Comparison of ENCODE assay signal across 24 cellular contexts in the genomic region with DNA sequence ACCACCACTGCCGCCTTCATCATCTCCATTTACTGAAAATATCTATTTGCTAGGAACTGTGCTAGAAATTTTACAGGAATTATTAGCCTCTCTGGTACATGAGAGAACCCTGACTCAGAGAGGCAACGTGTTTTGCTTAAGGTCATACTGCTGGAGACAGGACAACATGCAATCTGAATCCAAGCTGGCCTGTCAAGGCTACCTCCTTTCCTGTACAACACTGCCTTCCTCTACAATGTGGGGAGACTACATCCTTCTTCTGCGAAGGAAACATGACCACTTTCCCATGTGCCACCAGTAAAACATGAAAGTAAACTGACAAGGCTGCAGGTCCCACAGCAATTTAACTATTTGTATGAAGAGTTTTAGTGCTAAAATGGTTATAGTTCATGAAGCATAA.
DNase-seq lines count a peak whose midpoint lies in the region; ATAC-seq and TF ChIP-seq lines count a peak whose summit lies in the region.
"Had no signal": no experiment of that assay in that cellular context is flagged by ENCODE, and none has a peak within 500 bp of the region (broad histone marks: within the 10 kb centered on the region; RNA-seq: fewer than 3 reads in every experiment).

No MANE protein-coding gene starts in this region.

- H2AFZ ChIP-seq in mammary epithelial cell (ENCODE audit: low read depth, low read length) = no peak overlapping the region

- peak; percentile 52 for ATAC-seq in activated CD8-positive, alpha-beta T cell treated with anti-CD3 and anti-CD28 coated beads for 36 hours
- no peak for ATAC-seq in naive B cell (ENCODE audit: low read depth in 2 of 2)
- ATAC-seq in HG02973 (IDR thresholded peaks at IDR 0.05; ENCODE audit: unreplicated experiment) = no peak

- intact Hi-C loops in breast epithelium (cut with DNase I; ENCODE audit: low total_unique reads) (no loop called here), mammary epithelial cell (cut with micrococcal nuclease) (loop anchor here (5.0 kb wide), 3 partner anchors 93 to 297 kb away; no protein-coding TSS in a partner anchor), Calu3 (cut with micrococcal nuclease; ENCODE audit: unreplicated experiment) (no loop called here)
- intact Hi-C loops in activated CD8-positive, alpha-beta T cell treated with anti-CD3 and anti-CD28 coated beads for 36 hours (cut with micrococcal nuclease) = no loop called here

- H4K20me1 ChIP-seq in mammary epithelial cell (ENCODE audit: insufficient read depth, low read length) = no peaks in the 10 kb centered on the region

- H3K27ac Mint-ChIP-seq in activated CD8-positive, alpha-beta T cell treated with anti-CD3 and anti-CD28 coated beads for 36 hours = peak overlapping the region; percentile 86
- peak overlapping the region; percentile 47 to 90 (median 81) for H3K27ac Mint-ChIP-seq in naive B cell
- H3K27ac Mint-ChIP-seq in Calu3 (ENCODE audit: unreplicated experiment) = no peak overlapping the region
- H3K27ac Mint-ChIP-seq: activated CD4-positive, alpha-beta memory T cell treated with anti-CD3 and anti-CD28 coated beads, Interleukin-2, amount 10 ng/mL, durations not matched to agents 7 days and 5 days; CD14-positive monocyte; immature natural killer cell had no signal

- H3K79me2 ChIP-seq in mammary epithelial cell (ENCODE audit: insufficient read depth, low read length) = no peaks in the 10 kb centered on the region

- POLR2A ChIA-PET in activated CD8-positive, alpha-beta T cell treated with anti-CD3 and anti-CD28 coated beads for 36 hours (lab: Charles Lee) = interaction anchor here (0.9 to 1.9 kb wide), 5 partner anchors 11 to 15 kb away, joined by 3 to 5 read pairs (median 4); no protein-coding TSS in a partner anchor

- peaks cover 25% of the 10 kb centered on the region for H3K36me3 Mint-ChIP-seq in activated CD8-positive, alpha-beta T cell treated with anti-CD3 and anti-CD28 coated beads for 36 hours (ENCODE audit: low read depth)
- H3K36me3 Mint-ChIP-seq in naive B cell (peaks cover 4 to 8% of the 10 kb centered on the region in 2 donors), Calu3 (ENCODE audit: insufficient read depth, unreplicated experiment) (no peaks in the 10 kb centered on the region)
- H3K36me3 Mint-ChIP-seq: CD14-positive monocyte, immature natural killer cell had no signal

- peak overlapping the region; percentile 31 for H3K4me3 Mint-ChIP-seq in activated CD8-positive, alpha-beta T cell treated with anti-CD3 and anti-CD28 coated beads for 36 hours
- peak overlapping the region in 4 of 8 donors; percentile 9 to 61 (median 38) for H3K4me3 Mint-ChIP-seq in naive B cell
- no peak overlapping the region for H3K4me3 Mint-ChIP-seq in Calu3 (ENCODE audit: low read depth, unreplicated experiment)
- H3K4me3 Mint-ChIP-seq: activated CD4-positive, alpha-beta memory T cell treated with anti-CD3 and anti-CD28 coated beads, Interleukin-2, amount 10 ng/mL, durations not matched to agents 7 days and 5 days; brain; CD14-positive monocyte; immature natural killer cell had no signal

- CTCF ChIA-PET in mammary epithelial cell (lab: Charles Lee; ENCODE audit: low non-redundant PET) = interaction anchor here (0.5 kb wide), 1 partner anchor 95 kb away, joined by 3 read pairs; no protein-coding TSS in a partner anchor
- CTCF ChIA-PET in activated CD8-positive, alpha-beta T cell treated with anti-CD3 and anti-CD28 coated beads for 36 hours (lab: Charles Lee) = interaction anchor here (1.0 to 3.9 kb wide), 3 partner anchors 10 to 155 kb away, joined by 3 to 15 read pairs (median 4); no protein-coding TSS in a partner anchor
- CTCF ChIA-PET in Calu3 (lab: Charles Lee) = no interaction called here

- no TSS peak for BruUV-seq in mammary epithelial cell (replicated peaks; lab: Mats Ljungman, UMichigan)
- BruUV-seq in Calu3 (replicated peaks; lab: Mats Ljungman, UMichigan) = no TSS peak

- dilution Hi-C loops in mammary epithelial cell (cut with HindIII; ENCODE audit: low sequenced_read_pairs) = no loop called here

- no peaks in the 10 kb centered on the region for H3K27me3 Mint-ChIP-seq in activated CD8-positive, alpha-beta T cell treated with anti-CD3 and anti-CD28 coated beads for 36 hours
- H3K27me3 Mint-ChIP-seq in naive B cell = no peaks in the 10 kb centered on the region
- no peaks in the 10 kb centered on the region for H3K27me3 Mint-ChIP-seq in Calu3 (ENCODE audit: unreplicated experiment)

- H3K9ac ChIP-seq in mammary epithelial cell (ENCODE audit: insufficient read depth, low read length) = no peak overlapping the region
- H3K9ac ChIP-seq: SK-N-SH had no signal

- H3K9me3 ChIP-seq in breast epithelium = no peaks in the 10 kb centered on the region
- peaks cover 1% of the 10 kb centered on the region for H3K9me3 ChIP-seq in mammary epithelial cell (replicated peaks; ENCODE audit: insufficient read depth, low read length)
- H3K9me3 ChIP-seq in BE2C = no peaks in the 10 kb centered on the region
- H3K9me3 ChIP-seq: HAP-1, MG63, SK-N-SH, testis had no signal

- no peaks in the 10 kb centered on the region for H3K36me3 ChIP-seq in breast epithelium
- no peaks in the 10 kb centered on the region for H3K36me3 ChIP-seq in mammary epithelial cell (ENCODE audit: insufficient read depth, low read length)
- no peaks in the 10 kb centered on the region for H3K36me3 ChIP-seq in BE2C
- H3K36me3 ChIP-seq: HAP-1, MG63, WERI-Rb-1 had no signal

- no peaks in the 10 kb centered on the region for H3K4me1 ChIP-seq in breast epithelium
- H3K4me1 ChIP-seq in mammary epithelial cell (ENCODE audit: insufficient read depth, low read length) = peaks cover 26% of the 10 kb centered on the region
- H3K4me1 ChIP-seq in BE2C = no peaks in the 10 kb centered on the region
- H3K4me1 ChIP-seq: HAP-1, testis had no signal

- in situ Hi-C loops in mammary epithelial cell (cut with MboI; ENCODE audit: low sequenced_read_pairs in 2 of 2) = no loop called here

- H3K9me3 Mint-ChIP-seq in activated CD8-positive, alpha-beta T cell treated with anti-CD3 and anti-CD28 coated beads for 36 hours = no peaks in the 10 kb centered on the region
- peaks cover 0 to under 1% (median 0%) of the 10 kb centered on the region in 7 donors for H3K9me3 Mint-ChIP-seq in naive B cell
- H3K9me3 Mint-ChIP-seq in Calu3 (ENCODE audit: low read depth, unreplicated experiment) = no peaks in the 10 kb centered on the region
- H3K9me3 Mint-ChIP-seq: activated CD4-positive, alpha-beta memory T cell treated with anti-CD3 and anti-CD28 coated beads, Interleukin-2, amount 10 ng/mL, durations not matched to agents 7 days and 5 days; brain; immature natural killer cell had no signal

- TF ChIP-seq CTCF in breast epithelium (IDR thresholded peaks at IDR 0.05) = no peak
- no peak for TF ChIP-seq CTCF in mammary epithelial cell (conservative IDR thresholded peaks at IDR 0.05 in 1 of 2, IDR thresholded peaks at IDR 0.05 in 1 of 2; ENCODE audit: extremely low read depth in 1 of 2, insufficient read depth in 1 of 2, low read depth in 1 of 2, low read length in 2 of 2)
- no peak for TF ChIP-seq CTCF in activated CD8-positive, alpha-beta T cell treated with anti-CD3 and anti-CD28 coated beads for 36 hours (IDR thresholded peaks at IDR 0.05)
- no peak for TF ChIP-seq CTCF in Calu3 (IDR thresholded peaks at IDR 0.05; ENCODE audit: unreplicated experiment)
- no peak for TF ChIP-seq CTCF in BE2C (IDR thresholded peaks at IDR 0.05; ENCODE audit: low read depth, low read length)

- no peak overlapping the region for H3K4me3 ChIP-seq in breast epithelium
- no peak overlapping the region for H3K4me3 ChIP-seq in mammary epithelial cell (replicated peaks in 1 of 3; ENCODE audit: insufficient read depth in 1 of 3, low read depth in 2 of 3, low read length in 3 of 3)
- no peak overlapping the region for H3K4me3 ChIP-seq in BE2C (ENCODE audit: low read depth, low read length)
- H3K4me3 ChIP-seq: HAP-1, MG63, testis had no signal

- 98% methylated on average over 3 of the region's 3 CpGs for WGBS in mammary epithelial cell (ENCODE audit: low coverage, missing lambda C conversion rate)

- H3K27ac ChIP-seq in breast epithelium (peak overlapping the region; percentile 41 to 73), mammary epithelial cell (ENCODE audit: insufficient read depth, low read depth, low read length) (no peak overlapping the region)
- H3K27ac ChIP-seq: testis, WERI-Rb-1 had no signal

- H3K4me1 Mint-ChIP-seq in activated CD8-positive, alpha-beta T cell treated with anti-CD3 and anti-CD28 coated beads for 36 hours (ENCODE audit: low read depth) = peaks cover 81% of the 10 kb centered on the region
- peaks cover 65 to 84% (median 77%) of the 10 kb centered on the region in 3 donors for H3K4me1 Mint-ChIP-seq in naive B cell
- no peaks in the 10 kb centered on the region for H3K4me1 Mint-ChIP-seq in Calu3 (ENCODE audit: low read depth, unreplicated experiment)

- H3K27me3 ChIP-seq in breast epithelium (no peaks in the 10 kb centered on the region), mammary epithelial cell (ENCODE audit: insufficient read depth, low read length) (no peaks in the 10 kb centered on the region), BE2C (no peaks in the 10 kb centered on the region)
- H3K27me3 ChIP-seq: MG63, testis had no signal

- no peak for DNase-seq in breast epithelium (ENCODE audit: low spot score in 2 of 2)
- no peak for DNase-seq in mammary epithelial cell
- DNase-seq in activated CD8-positive, alpha-beta T cell treated with anti-CD3 and anti-CD28 coated beads for 36 hours = no peak
- no peak for DNase-seq in naive B cell
- no peak for DNase-seq in Calu3
- DNase-seq in BE2C = no peak
- DNase-seq: activated CD4-positive, alpha-beta memory T cell treated with anti-CD3 and anti-CD28 coated beads, Interleukin-2, amount 10 ng/mL, durations not matched to agents 7 days and 5 days; effector CD4-positive, alpha-beta T cell; erythroblast; immature natural killer cell; MG63; NCI-H1417; NCI-H2081 treated with DMSO at 0.1 percent for 48 hours; NCI-H446; SK-N-SH; small intestine; stimulated activated CD4-positive, alpha-beta T cell treated with anti-CD3 and anti-CD28 coated beads, Interleukin-2, amount 100 ng/mL, for 24 hours; T-helper 9 cell; testis; WERI-Rb-1 had no signal

- TF ChIP-seq POLR2A in breast epithelium (IDR thresholded peaks at IDR 0.05) = no peak

- no peak overlapping the region for H3K4me2 ChIP-seq in mammary epithelial cell (ENCODE audit: insufficient read depth, low read depth, low read length)
- H3K4me2 ChIP-seq: SK-N-SH had no signal
